In genomic region chr7:17991866-17992648, GRCh38 we compare ENCODE assay signal across 10 cellular contexts. TPM values are rescaled to one million over a fixed set of nuclear protein-coding genes. Genes with fewer than 3 reads are reported as not detected.
A peak's percentile ranks its signal among the peaks of the same experiment; 100 is the strongest.
DNase-seq lines count a peak whose midpoint lies in the region; ATAC-seq and TF ChIP-seq lines count a peak whose summit lies in the region.
"Had no signal": no experiment of that assay in that cellular context is flagged by ENCODE, and none has a peak within 500 bp of the region (broad histone marks: within the 10 kb centered on the region; RNA-seq: fewer than 3 reads in every experiment).

No MANE protein-coding gene starts in this region.

- H3K79me1 ChIP-seq in neuronal stem cell (ENCODE audit: low read depth, low read length), result no peaks in the 10 kb centered on the region

- H3K23ac ChIP-seq in neuronal stem cell (ENCODE audit: low read depth, low read length, poor library complexity), result no peak overlapping the region

- H3K4ac ChIP-seq in neuronal stem cell (ENCODE audit: low read length), result no peak overlapping the region

- H2AK5ac ChIP-seq in neuronal stem cell (ENCODE audit: low read depth, low read length), result no peak overlapping the region

- WGBS in body of pancreas, 2 donors, result 31 to 40% methylated on average over 13 of the region's 13 CpGs
- WGBS in neuronal stem cell (ENCODE audit: extremely low coverage in 2 of 2, insufficient read length in 2 of 2, insufficient replicate concordance in 1 of 2), 2 donors, result no CpG with 5 or more reads among the region's 13 CpGs

- H3K4me1 ChIP-seq in body of pancreas, result no peaks in the 10 kb centered on the region
- H3K4me1 ChIP-seq in neuronal stem cell (ENCODE audit: control insufficient read depth in 2 of 2, insufficient read depth in 1 of 2, low read depth in 1 of 2, low read length in 2 of 2), result peaks cover 0 to 15% of the 10 kb centered on the region in 2 donors

- DNase-seq in GM06990 (ENCODE audit: extremely low read depth, insufficient read length), result no peak
- no peak for DNase-seq in LNCaP clone FGC (ENCODE audit: low read depth)
- DNase-seq in body of pancreas, result peak in 2 of 4 donors; percentile 15 to 19
- DNase-seq in neuronal stem cell (ENCODE audit: low spot score), result no peak
- no peak for DNase-seq in NCI-H526 treated with DMSO at 0.1 percent for 48 hours (lab: John Stamatoyannopoulos, UW)
- no peak for DNase-seq in T1000 (lab: John Stamatoyannopoulos, UW)
- DNase-seq in DMS114 treated with DMSO at 0.1 percent for 48 hours (lab: John Stamatoyannopoulos, UW; ENCODE audit: unreplicated experiment), result no peak
- DNase-seq: NCI-H1092 treated with DMSO at 0.1 percent for 48 hours had no signal

- H3K9me3 ChIP-seq in body of pancreas (no peaks in the 10 kb centered on the region), neuronal stem cell (replicated peaks in 1 of 2; ENCODE audit: control insufficient read depth in 2 of 2, insufficient read depth in 1 of 2, low read depth in 1 of 2, low read length in 2 of 2) (no peaks in the 10 kb centered on the region)

- H2BK15ac ChIP-seq in neuronal stem cell (ENCODE audit: low read length), result no peak overlapping the region

- H3K27me3 ChIP-seq in GM06990 (replicated peaks; ENCODE audit: control insufficient read depth, insufficient read depth, low read length) (no peaks in the 10 kb centered on the region), body of pancreas (no peaks in the 10 kb centered on the region), neuronal stem cell (ENCODE audit: control insufficient read depth in 3 of 3, insufficient read depth in 3 of 3, low read depth in 1 of 3, low read length in 3 of 3) (no peaks in the 10 kb centered on the region)

- TF ChIP-seq CTCF in GM06990 (IDR thresholded peaks at IDR 0.05; ENCODE audit: insufficient read depth, low read length, poor library complexity, severe bottlenecking) (peak; percentile 60), LNCaP clone FGC (IDR thresholded peaks at IDR 0.05; ENCODE audit: control insufficient read depth, extremely low read depth, insufficient read depth) (peak; percentile 35; the same call in 1 of the 2 replicates), body of pancreas (IDR thresholded peaks at IDR 0.05) (peak in 5 of 7 experiments; percentile 11 to 46 (median 22))

- H3K14ac ChIP-seq in neuronal stem cell (ENCODE audit: low read length), result no peak overlapping the region

- H2BK120ac ChIP-seq in neuronal stem cell (ENCODE audit: low read depth, low read length), result no peak overlapping the region

- H2BK12ac ChIP-seq in neuronal stem cell (ENCODE audit: low read length), result no peak overlapping the region

- H4K8ac ChIP-seq in neuronal stem cell (ENCODE audit: low read depth, low read length), result no peak overlapping the region

- H3K27ac ChIP-seq in body of pancreas (no peak overlapping the region), neuronal stem cell (replicated peaks; ENCODE audit: low read length) (no peak overlapping the region)
- H3K27ac ChIP-seq: SK-N-MC had no signal

- intact Hi-C loops in body of pancreas (cut with DNase I), result no loop called here

- H3K9ac ChIP-seq in neuronal stem cell (ENCODE audit: low read depth, low read length, poor library complexity), result no peak overlapping the region

- H3K4me2 ChIP-seq in neuronal stem cell (ENCODE audit: insufficient read depth, low read length, poor library complexity, severe bottlenecking), result no peak overlapping the region

- H3K36me3 ChIP-seq in GM06990 (ENCODE audit: control insufficient read depth, insufficient read depth, low read length), result no peaks in the 10 kb centered on the region
- no peaks in the 10 kb centered on the region for H3K36me3 ChIP-seq in body of pancreas (replicated peaks in 1 of 2; ENCODE audit: insufficient read depth in 1 of 2, low read depth in 2 of 2)
- no peaks in the 10 kb centered on the region for H3K36me3 ChIP-seq in neuronal stem cell (replicated peaks in 1 of 2; ENCODE audit: control insufficient read depth in 2 of 2, insufficient read depth in 2 of 2, low read length in 2 of 2)

- no peak overlapping the region for H4K91ac ChIP-seq in neuronal stem cell (ENCODE audit: low read depth, low read length, poor library complexity)

- TF ChIP-seq POLR2A in body of pancreas (IDR thresholded peaks at IDR 0.05), result no peak

- H3K18ac ChIP-seq in neuronal stem cell (ENCODE audit: low read length), result no peak overlapping the region

- H2AFZ ChIP-seq in neuronal stem cell (ENCODE audit: low read length), result peak overlapping the region; percentile 46

- H2BK5ac ChIP-seq in neuronal stem cell (ENCODE audit: low read length), result no peak overlapping the region

- ATAC-seq in body of pancreas (no peak), HG02678 (IDR thresholded peaks at IDR 0.05; ENCODE audit: unreplicated experiment) (no peak)

- no peak overlapping the region for H3K4me3 ChIP-seq in GM06990 (replicated peaks; ENCODE audit: low read depth, low read length)
- no peak overlapping the region for H3K4me3 ChIP-seq in LNCaP clone FGC (ENCODE audit: low read depth, low read length)
- no peak overlapping the region for H3K4me3 ChIP-seq in body of pancreas
- H3K4me3 ChIP-seq in neuronal stem cell (ENCODE audit: low read length in 2 of 2), result no peak overlapping the region
- H3K4me3 ChIP-seq: SK-N-MC had no signal

RNA-seq across cellular contexts. Expression of gene PRPS1L1, which starts 35.6 kb away (rescaled TPM):
- total RNA-seq in body of pancreas, result not detected
- polyA plus RNA-seq in neuronal stem cell (2013, experiment 1 of 2), result not detected
- not detected for polyA plus RNA-seq in neuronal stem cell (2013, experiment 2 of 2)

RNA-seq across cellular contexts. Expression of gene SNX13, which starts 51.8 kb away (rescaled TPM):
- total RNA-seq in body of pancreas, result 10 to 100 TPM; 23.1 to 61.0 TPM
- 13.0 TPM for polyA plus RNA-seq in neuronal stem cell (2013, experiment 1 of 2)
- polyA plus RNA-seq in neuronal stem cell (2013, experiment 2 of 2), result 13.2 TPM
